Comparison of ENCODE assay signal across 10 cellular contexts in genomic region chr2:36352711-36353110, GRCh38. TPM values are rescaled to one million over a fixed set of nuclear protein-coding genes. Genes with fewer than 3 reads are reported as not detected.
DNase-seq lines count a peak whose midpoint lies in the region; ATAC-seq, FAIRE-seq and TF ChIP-seq lines count a peak whose summit lies in the region.
"Had no signal": no experiment of that assay in that cellular context is flagged by ENCODE, and none has a peak within 500 bp of the region (broad histone marks: within the 10 kb centered on the region; RNA-seq: fewer than 3 reads in every experiment).

No MANE protein-coding gene starts in this region.

- FAIRE-seq in G401.6 (lab: Jason Lieb, UNC), result peak; percentile 93
- FAIRE-seq in endothelial cell of umbilical vein (lab: Jason Lieb, UNC), result no peak

- no peak for TF ChIP-seq POLR2A in endothelial cell of umbilical vein (IDR thresholded peaks at IDR 0.05; ENCODE audit: low read depth, low read length)

- H3K9me1 ChIP-seq in endothelial cell of umbilical vein (replicated peaks; ENCODE audit: control insufficient read depth, extremely low read depth, insufficient read depth, low read length), result no peaks in the 10 kb centered on the region

- intact Hi-C loops in endothelial cell of umbilical vein (cut with micrococcal nuclease), result loop anchor here (1.0 to 5.0 kb wide), 5 partner anchors 155 to 420 kb away; no protein-coding TSS in a partner anchor

- peaks cover 51% of the 10 kb centered on the region for H3K79me2 ChIP-seq in endothelial cell of umbilical vein (ENCODE audit: control insufficient read depth, insufficient read depth, low read length)

- no peaks in the 10 kb centered on the region for H4K20me1 ChIP-seq in endothelial cell of umbilical vein (replicated peaks; ENCODE audit: control insufficient read depth, extremely low read depth, insufficient read depth, low read length)

- no peaks in the 10 kb centered on the region for H3K9me3 ChIP-seq in endothelial cell of umbilical vein (replicated peaks; ENCODE audit: control insufficient read depth, insufficient read depth, low read length)

- DNase-seq in RPMI7951 (ENCODE audit: low read depth), result peak; percentile 53
- DNase-seq in endothelial cell of umbilical vein (ENCODE audit: low read depth, low spot score), result peak; percentile 43
- peak; percentile 88 for DNase-seq in renal cortical epithelial cell (ENCODE audit: low read depth)
- DNase-seq: GDM1 had no signal

- POLR2A ChIA-PET in endothelial cell of umbilical vein (lab: Charles Lee), result interaction anchor here (0.7 to 1.1 kb wide), 2 partner anchors 154 to 213 kb away, joined by 3 to 5 read pairs; no protein-coding TSS in a partner anchor

- no peak for TF ChIP-seq CTCF in endothelial cell of umbilical vein (IDR thresholded peaks at IDR 0.05; ENCODE audit: extremely low read depth in 1 of 2, insufficient read depth in 1 of 2, low read depth in 1 of 2, low read length in 2 of 2)

- H3K4me2 ChIP-seq in endothelial cell of umbilical vein (ENCODE audit: insufficient read depth, low read length), result peak overlapping the region; percentile 93

- dilution Hi-C loops in endothelial cell of umbilical vein (cut with MboI; ENCODE audit: extremely low pct_ligation_motif_present, low sequenced_read_pairs), result no loop called here

- no peak overlapping the region for H3K4me3 ChIP-seq in endothelial cell of umbilical vein (replicated peaks in 1 of 3; ENCODE audit: insufficient read depth in 1 of 3, low read depth in 1 of 3, low read length in 3 of 3)

- H2AFZ ChIP-seq in endothelial cell of umbilical vein (ENCODE audit: low read depth, low read length), result no peak overlapping the region

- no peaks in the 10 kb centered on the region for H3K27me3 ChIP-seq in endothelial cell of umbilical vein (ENCODE audit: control insufficient read depth in 2 of 2, insufficient read depth in 2 of 2, low read length in 2 of 2)

- BruUV-seq in endothelial cell of umbilical vein (replicated peaks; lab: Mats Ljungman, UMichigan), result no TSS peak

- H3K4me1 ChIP-seq in endothelial cell of umbilical vein (ENCODE audit: control insufficient read depth, extremely low read depth, insufficient read depth, low read length), result peaks cover 26% of the 10 kb centered on the region

- H3K36me3 ChIP-seq in endothelial cell of umbilical vein (ENCODE audit: control insufficient read depth in 2 of 2, extremely low read depth in 1 of 2, insufficient read depth in 2 of 2, low read length in 2 of 2), result no peaks in the 10 kb centered on the region

- H3K9ac ChIP-seq in endothelial cell of umbilical vein (replicated peaks; ENCODE audit: extremely low read depth, insufficient read depth, low read length), result no peak overlapping the region

- CTCF ChIA-PET in endothelial cell of umbilical vein (lab: Charles Lee), result interaction anchor here (0.6 to 3.6 kb wide), 63 partner anchors 10 to 433 kb away, joined by 3 to 70 read pairs (median 5); partner anchors contain the start of gene VIT

- H3K27ac ChIP-seq in endothelial cell of umbilical vein (ENCODE audit: insufficient read depth, low read depth, low read length), result peak overlapping the region; percentile 39

- ATAC-seq in HG02571 (IDR thresholded peaks at IDR 0.05; ENCODE audit: unreplicated experiment) (no peak), HG02678 (IDR thresholded peaks at IDR 0.05; ENCODE audit: unreplicated experiment) (no peak), HG03196 (IDR thresholded peaks at IDR 0.05; ENCODE audit: unreplicated experiment) (no peak), HG03135 (IDR thresholded peaks at IDR 0.05; ENCODE audit: unreplicated experiment) (no peak)
- ATAC-seq: stimulated activated memory B cell treated with anti-CD40 and anti-IgM and Interleukin-4, amounts not matched to agents 10 μg/mL and 1 μg/mL and 100 μg/mL, for 72 hours had no signal

TF ChIP-seq in endothelial cell of umbilical vein, 7 proteins besides CTCF, POLR2A, EP300 and RAD21:
- no peak for TF ChIP-seq EZH2 (IDR thresholded peaks at IDR 0.05; ENCODE audit: borderline replicate concordance, low read depth, low read length, severe bottlenecking)
- no peak for TF ChIP-seq MYC (IDR thresholded peaks at IDR 0.05; ENCODE audit: low read depth, low read length)
- no peak for TF ChIP-seq GATA2 (IDR thresholded peaks at IDR 0.05; ENCODE audit: insufficient read depth, insufficient read length, low read depth, low read length)
- TF ChIP-seq FOS (IDR thresholded peaks at IDR 0.05; ENCODE audit: borderline replicate concordance, insufficient read depth, low read length), result no peak
- TF ChIP-seq POLR2AphosphoS5 (IDR thresholded peaks at IDR 0.05; ENCODE audit: insufficient read depth, low read depth, low read length), result no peak
- TF ChIP-seq MAX (IDR thresholded peaks at IDR 0.05; ENCODE audit: insufficient read depth, insufficient read length), result no peak
- TF ChIP-seq JUN (IDR thresholded peaks at IDR 0.05; ENCODE audit: borderline replicate concordance, insufficient read depth, insufficient read length, low read depth), result no peak

RNA-seq across cellular contexts. Expression of gene CRIM1, which starts 2.9 kb away (rescaled TPM):
- 35.1 and 44.2 TPM in 2 replicates for total RNA-seq in RPMI7951 (2014; rRNA removed; shearing (Covaris generic))
- total RNA-seq in endothelial cell of umbilical vein, result 649 and 675 TPM in 2 replicates
- 422 and 462 TPM in 2 replicates for polyA plus RNA-seq in endothelial cell of umbilical vein
- polyA plus RNA-seq in endothelial cell of umbilical vein (2011; cell fraction: cytosol; rRNA removed), result 397 and 400 TPM in 2 replicates
- polyA plus RNA-seq in endothelial cell of umbilical vein (2011; cell fraction: nucleus; rRNA removed), result 406 and 467 TPM in 2 replicates
- 369 and 389 TPM in 2 replicates for polyA plus RNA-seq in endothelial cell of umbilical vein (2012)
- 1,644 and 1,810 TPM in 2 replicates for polyA minus RNA-seq in endothelial cell of umbilical vein
- 271 TPM for polyA minus RNA-seq in endothelial cell of umbilical vein (2011; cell fraction: cytosol; rRNA and poly(A)+ RNA removed)
- 1,549 and 1,599 TPM in 2 replicates for polyA minus RNA-seq in endothelial cell of umbilical vein (2011; cell fraction: nucleus; rRNA and poly(A)+ RNA removed)
- total RNA-seq in renal cortical epithelial cell, result 299 and 669 TPM in 2 replicates
